29 cellular contexts compared by ENCODE assay signal in genomic region chr19:32174386-32175113, GRCh38.
"Had no signal": no experiment of that assay in that cellular context is flagged by ENCODE, and none has a peak within 500 bp of the region (broad histone marks: within the 10 kb centered on the region; RNA-seq: fewer than 3 reads in every experiment).

No MANE protein-coding gene starts in this region.

- H3K27ac ChIP-seq: brain microvascular endothelial cell, foreskin keratinocyte, heart left ventricle, lower lobe of right lung, pancreas, prostate gland, sigmoid colon, upper lobe of right lung, VCaP had no signal

- ATAC-seq: esophagus mucosa; foreskin keratinocyte; lower lobe of right lung; mucosa of descending colon; pancreas; stimulated activated memory B cell treated with anti-CD40 and anti-IgM and Interleukin-4, amounts not matched to agents 10 μg/mL and 1 μg/mL and 100 μg/mL, for 72 hours; stimulated activated naive CD8-positive, alpha-beta T cell treated with anti-CD3 and anti-CD28 coated beads, Interleukin-15, amount 100 ng/mL, for 72 hours; upper lobe of right lung had no signal

- H3K27me3 Mint-ChIP-seq: activated naive CD4-positive, alpha-beta T cell treated with anti-CD3 and anti-CD28 coated beads, Interleukin-2, amount 10 ng/mL, durations not matched to agents 7 days and 5 days; activated T-cell treated with anti-CD3 and anti-CD28 coated beads, Interleukin-2, amount 50 U/mL, for 24 hours; stimulated activated memory B cell treated with anti-CD40 and anti-IgM and Interleukin-4, amounts not matched to agents 10 μg/mL and 1 μg/mL and 100 μg/mL, for 72 hours; stimulated activated naive CD8-positive, alpha-beta T cell treated with anti-CD3 and anti-CD28 coated beads, Interleukin-15, amount 100 ng/mL, for 72 hours had no signal

- H3K36me3 Mint-ChIP-seq: activated naive CD4-positive, alpha-beta T cell treated with anti-CD3 and anti-CD28 coated beads, Interleukin-2, amount 10 ng/mL, durations not matched to agents 7 days and 5 days; stimulated activated memory B cell treated with anti-CD40 and anti-IgM and Interleukin-4, amounts not matched to agents 10 μg/mL and 1 μg/mL and 100 μg/mL, for 72 hours had no signal

- H3K9me3 Mint-ChIP-seq: activated T-cell treated with anti-CD3 and anti-CD28 coated beads, Interleukin-2, amount 50 U/mL, for 24 hours; endodermal cell; nephron progenitor cell; stimulated activated naive CD8-positive, alpha-beta T cell treated with anti-CD3 and anti-CD28 coated beads, Interleukin-15, amount 100 ng/mL, for 72 hours had no signal

- H3K27ac Mint-ChIP-seq: activated naive CD4-positive, alpha-beta T cell treated with anti-CD3 and anti-CD28 coated beads, Interleukin-2, amount 10 ng/mL, durations not matched to agents 7 days and 5 days; activated T-cell treated with anti-CD3 and anti-CD28 coated beads, Interleukin-2, amount 50 U/mL, for 24 hours; endodermal cell; nephron progenitor cell; stimulated activated memory B cell treated with anti-CD40 and anti-IgM and Interleukin-4, amounts not matched to agents 10 μg/mL and 1 μg/mL and 100 μg/mL, for 72 hours; stimulated activated naive CD8-positive, alpha-beta T cell treated with anti-CD3 and anti-CD28 coated beads, Interleukin-15, amount 100 ng/mL, for 72 hours; T-helper 2 cell treated with Interferon-gamma antibody and Interleukin-4, amounts not matched to agents 5 μg/mL and 100 μg/mL, for 36 hours had no signal

- DNase-seq: activated CD4-positive, alpha-beta T cell treated with anti-CD3 and anti-CD28 coated beads for 48 hours; activated CD4-positive, alpha-beta T cell treated with anti-CD3 and anti-CD28 coated beads, Interleukin-2, amount 50 U/mL, for 48 hours; activated CD8-positive, alpha-beta memory T cell treated with anti-CD3 and anti-CD28 coated beads, Interleukin-2, amount 50 U/mL, for 48 hours; activated gamma-delta T cell; activated naive CD4-positive, alpha-beta T cell treated with anti-CD3 and anti-CD28 coated beads, Interleukin-2, amount 10 ng/mL, durations not matched to agents 7 days and 5 days; activated T-cell treated with anti-CD3 and anti-CD28 coated beads, Interleukin-2, amount 50 U/mL, for 24 hours; amniotic stem cell; brain microvascular endothelial cell; endodermal cell; foreskin keratinocyte; heart left ventricle; lower lobe of right lung; mucosa of descending colon; nephron progenitor cell; pancreas; retina; small intestine; stimulated activated CD4-positive, alpha-beta T cell treated with anti-CD3 and anti-CD28 coated beads, Interleukin-4, amount 100 ng/mL, for 4 hours; stimulated activated CD8-positive, alpha-beta memory T cell treated with anti-CD3 and anti-CD28 coated beads, Interleukin-4, amount 100 ng/mL, for 48 hours; stimulated activated naive CD8-positive, alpha-beta T cell treated with anti-CD3 and anti-CD28 coated beads, Interleukin-15, amount 100 ng/mL, for 72 hours; substantia nigra; T-helper 1 cell; upper lobe of right lung had no signal

- H3K4me1 Mint-ChIP-seq: activated naive CD4-positive, alpha-beta T cell treated with anti-CD3 and anti-CD28 coated beads, Interleukin-2, amount 10 ng/mL, durations not matched to agents 7 days and 5 days; endodermal cell; stimulated activated memory B cell treated with anti-CD40 and anti-IgM and Interleukin-4, amounts not matched to agents 10 μg/mL and 1 μg/mL and 100 μg/mL, for 72 hours; stimulated activated naive CD8-positive, alpha-beta T cell treated with anti-CD3 and anti-CD28 coated beads, Interleukin-15, amount 100 ng/mL, for 72 hours had no signal

- H3K4me3 Mint-ChIP-seq: activated naive CD4-positive, alpha-beta T cell treated with anti-CD3 and anti-CD28 coated beads, Interleukin-2, amount 10 ng/mL, durations not matched to agents 7 days and 5 days; activated T-cell treated with anti-CD3 and anti-CD28 coated beads, Interleukin-2, amount 50 U/mL, for 24 hours; endodermal cell; nephron progenitor cell; stimulated activated memory B cell treated with anti-CD40 and anti-IgM and Interleukin-4, amounts not matched to agents 10 μg/mL and 1 μg/mL and 100 μg/mL, for 72 hours; stimulated activated naive CD8-positive, alpha-beta T cell treated with anti-CD3 and anti-CD28 coated beads, Interleukin-15, amount 100 ng/mL, for 72 hours; T-helper 2 cell treated with Interferon-gamma antibody and Interleukin-4, amounts not matched to agents 5 μg/mL and 100 μg/mL, for 36 hours had no signal

- H3K4me3 ChIP-seq: heart left ventricle, lower lobe of right lung, mucosa of descending colon, pancreas, prostate gland, sigmoid colon, upper lobe of right lung had no signal
